17 cellular contexts compared by ENCODE assay signal in the genomic region with DNA sequence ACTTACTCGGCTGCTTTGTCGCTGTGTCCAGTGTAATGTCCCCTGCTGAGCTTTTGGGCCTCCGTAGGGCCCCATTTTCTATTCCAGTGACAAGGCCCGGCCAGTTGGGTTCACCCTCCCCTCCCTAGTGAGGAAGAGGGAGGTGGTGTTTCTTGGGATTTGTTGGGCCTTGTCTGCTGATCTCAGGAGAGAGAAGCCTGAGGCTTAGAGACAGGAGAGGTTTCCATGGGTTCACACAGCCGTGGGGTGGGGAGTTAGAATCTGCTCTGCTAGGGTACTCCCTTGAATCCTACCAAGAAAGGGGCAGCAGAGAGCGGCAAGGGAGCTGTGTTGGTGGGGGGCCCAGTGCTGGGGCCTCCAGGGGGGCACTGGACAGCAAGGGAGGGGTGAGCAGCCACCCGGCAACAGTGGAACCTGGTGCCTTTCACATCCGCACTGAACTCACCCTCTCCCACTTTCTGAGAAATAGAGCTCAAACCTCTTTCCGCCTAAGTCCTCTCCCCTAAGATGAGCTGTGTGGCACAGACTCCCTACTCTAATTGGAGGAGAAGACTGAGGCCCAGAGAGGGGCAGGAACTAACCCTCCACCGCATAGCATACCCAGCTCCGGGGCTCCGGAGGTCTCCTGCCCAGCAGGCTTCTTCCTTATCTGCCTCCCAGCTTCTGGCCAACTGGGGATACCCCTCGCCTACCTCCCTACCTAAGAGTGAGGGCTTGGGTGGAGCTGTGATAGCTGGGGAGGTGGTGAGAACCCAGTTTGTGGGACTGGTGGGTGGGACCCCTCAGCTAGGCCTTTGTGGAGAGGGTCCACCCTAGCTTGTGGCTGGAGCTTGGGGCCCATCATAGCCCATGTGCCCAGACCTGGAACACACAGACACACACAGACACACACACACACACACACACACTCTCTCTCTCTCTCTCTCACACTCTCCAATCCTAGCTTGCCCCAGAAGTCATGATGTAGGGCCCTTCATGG. TPM values are rescaled to one million over a fixed set of nuclear protein-coding genes. Genes with fewer than 3 reads are reported as not detected.
DNase-seq lines count a peak whose midpoint lies in the region; ATAC-seq and TF ChIP-seq lines count a peak whose summit lies in the region.
"Had no signal": no experiment of that assay in that cellular context is flagged by ENCODE, and none has a peak within 500 bp of the region (broad histone marks: within the 10 kb centered on the region; RNA-seq: fewer than 3 reads in every experiment).

No MANE protein-coding gene starts in this region.

- H3K27me3 Mint-ChIP-seq in CD4-positive, CD25-positive, alpha-beta regulatory T cell: peaks cover 4% of the 10 kb centered on the region
- no peaks in the 10 kb centered on the region for H3K27me3 Mint-ChIP-seq in activated T-helper 2 cell treated with anti-CD3 and anti-CD28 coated beads, Interferon-gamma antibody, Interleukin-2, Interleukin-4, amounts not matched to agents 10 μg/mL and 5 μg/mL and 100 μg/mL, durations not matched to agents 14 hours and 24 hours and 36 hours (ENCODE audit: low read depth)
- no peaks in the 10 kb centered on the region for H3K27me3 Mint-ChIP-seq in neural crest cell (ENCODE audit: low read depth)

- H3K36me3 Mint-ChIP-seq in CD4-positive, CD25-positive, alpha-beta regulatory T cell: no peaks in the 10 kb centered on the region
- H3K36me3 Mint-ChIP-seq in activated T-helper 2 cell treated with anti-CD3 and anti-CD28 coated beads, Interferon-gamma antibody, Interleukin-2, Interleukin-4, amounts not matched to agents 10 μg/mL and 5 μg/mL and 100 μg/mL, durations not matched to agents 14 hours and 24 hours and 36 hours (ENCODE audit: low read depth): peaks cover 15% of the 10 kb centered on the region
- no peaks in the 10 kb centered on the region for H3K36me3 Mint-ChIP-seq in neural crest cell (ENCODE audit: low read depth)

- TF ChIP-seq CTCF in neural crest cell (conservative IDR thresholded peaks at IDR 0.05): no peak

- intact Hi-C loops in activated T-helper 2 cell treated with anti-CD3 and anti-CD28 coated beads, Interferon-gamma antibody, Interleukin-2, Interleukin-4, amounts not matched to agents 10 μg/mL and 5 μg/mL and 100 μg/mL, durations not matched to agents 14 hours and 24 hours and 36 hours (cut with micrococcal nuclease): no loop called here

- no peak overlapping the region for H3K4me3 ChIP-seq in CD4-positive, CD25-positive, alpha-beta regulatory T cell (ENCODE audit: low read depth, low read length)
- no peak overlapping the region for H3K4me3 ChIP-seq in H7 (ENCODE audit: insufficient read depth, low read depth, low read length)
- H3K4me3 ChIP-seq: gastrocnemius medialis had no signal

- H3K9me3 Mint-ChIP-seq in CD4-positive, CD25-positive, alpha-beta regulatory T cell: no peaks in the 10 kb centered on the region
- no peaks in the 10 kb centered on the region for H3K9me3 Mint-ChIP-seq in activated T-helper 2 cell treated with anti-CD3 and anti-CD28 coated beads, Interferon-gamma antibody, Interleukin-2, Interleukin-4, amounts not matched to agents 10 μg/mL and 5 μg/mL and 100 μg/mL, durations not matched to agents 14 hours and 24 hours and 36 hours
- no peaks in the 10 kb centered on the region for H3K9me3 Mint-ChIP-seq in neural crest cell

- H3K27me3 ChIP-seq in CD4-positive, CD25-positive, alpha-beta regulatory T cell (ENCODE audit: control insufficient read depth, insufficient read depth, low read length): no peaks in the 10 kb centered on the region
- H3K27me3 ChIP-seq in H7 (ENCODE audit: control insufficient read depth, insufficient read depth, low read length): no peaks in the 10 kb centered on the region
- H3K27me3 ChIP-seq: gastrocnemius medialis had no signal

- peak in 1 of 3 donors; percentile 68 for DNase-seq in CD4-positive, CD25-positive, alpha-beta regulatory T cell
- DNase-seq in H7 (peak; percentile 33), neural crest cell (ENCODE audit: low read depth, low spot score) (no peak), HUDEP-2 (lab: John Stamatoyannopoulos, UW; ENCODE audit: unreplicated experiment in 76 of 76) (no peak), NCI-H446 treated with DMSO at 0.1 percent for 48 hours (lab: John Stamatoyannopoulos, UW) (no peak), dermis blood vessel endothelial cell (no peak)
- DNase-seq in activated T-helper 2 cell treated with anti-CD3 and anti-CD28 coated beads, Interferon-gamma antibody, Interleukin-2, Interleukin-4, amounts not matched to agents 10 μg/mL and 5 μg/mL and 100 μg/mL, durations not matched to agents 14 hours and 24 hours and 36 hours (ENCODE audit: low spot score): no peak
- DNase-seq: amygdala, DMS79, gastrocnemius medialis, NCI-H1436 treated with DMSO at 0.1 percent for 48 hours, NCI-H226, SIG-M5, T1000 had no signal

- peak in 1 of 2 donors; percentile 43 for ATAC-seq in CD4-positive, CD25-positive, alpha-beta regulatory T cell (ENCODE audit: low read depth in 2 of 2)
- ATAC-seq in HG02981 (IDR thresholded peaks at IDR 0.05; ENCODE audit: unreplicated experiment): no peak
- ATAC-seq: gastrocnemius medialis had no signal

- H3K27ac Mint-ChIP-seq in CD4-positive, CD25-positive, alpha-beta regulatory T cell: peak overlapping the region in 1 of 3 donors; percentile 10
- H3K27ac Mint-ChIP-seq in activated T-helper 2 cell treated with anti-CD3 and anti-CD28 coated beads, Interferon-gamma antibody, Interleukin-2, Interleukin-4, amounts not matched to agents 10 μg/mL and 5 μg/mL and 100 μg/mL, durations not matched to agents 14 hours and 24 hours and 36 hours: peak overlapping the region; percentile 85
- no peak overlapping the region for H3K27ac Mint-ChIP-seq in neural crest cell (ENCODE audit: unreplicated experiment)

- no peak overlapping the region for H3K27ac ChIP-seq in CD4-positive, CD25-positive, alpha-beta regulatory T cell (ENCODE audit: insufficient read depth, low read length, poor library complexity, severe bottlenecking)
- H3K27ac ChIP-seq: gastrocnemius medialis had no signal

- H3K4me3 Mint-ChIP-seq in CD4-positive, CD25-positive, alpha-beta regulatory T cell: peak overlapping the region in 3 of 4 donors; percentile 9 to 53 (median 41)
- H3K4me3 Mint-ChIP-seq in activated T-helper 2 cell treated with anti-CD3 and anti-CD28 coated beads, Interferon-gamma antibody, Interleukin-2, Interleukin-4, amounts not matched to agents 10 μg/mL and 5 μg/mL and 100 μg/mL, durations not matched to agents 14 hours and 24 hours and 36 hours (ENCODE audit: low read depth): no peak overlapping the region
- H3K4me3 Mint-ChIP-seq in neural crest cell: peak overlapping the region; percentile 20

- H3K9me3 ChIP-seq in CD4-positive, CD25-positive, alpha-beta regulatory T cell (ENCODE audit: control insufficient read depth in 2 of 2, low read length in 2 of 2): no peaks in the 10 kb centered on the region
- H3K9me3 ChIP-seq: gastrocnemius medialis had no signal

- no peaks in the 10 kb centered on the region for H3K36me3 ChIP-seq in CD4-positive, CD25-positive, alpha-beta regulatory T cell (ENCODE audit: control insufficient read depth, insufficient read depth, low read length)
- no peaks in the 10 kb centered on the region for H3K36me3 ChIP-seq in H7 (replicated peaks; ENCODE audit: control insufficient read depth, insufficient read depth, low read length)

- peaks cover 41% of the 10 kb centered on the region for H3K4me1 ChIP-seq in CD4-positive, CD25-positive, alpha-beta regulatory T cell (ENCODE audit: control insufficient read depth, insufficient read depth, low read length, poor library complexity, severe bottlenecking)

- peaks cover 6 to 56% (median 32%) of the 10 kb centered on the region in 4 donors for H3K4me1 Mint-ChIP-seq in CD4-positive, CD25-positive, alpha-beta regulatory T cell
- H3K4me1 Mint-ChIP-seq in activated T-helper 2 cell treated with anti-CD3 and anti-CD28 coated beads, Interferon-gamma antibody, Interleukin-2, Interleukin-4, amounts not matched to agents 10 μg/mL and 5 μg/mL and 100 μg/mL, durations not matched to agents 14 hours and 24 hours and 36 hours (ENCODE audit: low read depth): peaks cover 46% of the 10 kb centered on the region
- peaks cover 35% of the 10 kb centered on the region for H3K4me1 Mint-ChIP-seq in neural crest cell

RNA-seq across cellular contexts. Expression of a gene that starts 6.8 kb away (rescaled TPM):
- 6.1 TPM for total RNA-seq in CD4-positive, CD25-positive, alpha-beta regulatory T cell
- polyA plus RNA-seq in CD4-positive, CD25-positive, alpha-beta regulatory T cell: under 1 TPM; 0.11 to 0.60 (median 0.51) TPM
- total RNA-seq in H7 (2014; rRNA removed; shearing (Covaris generic)): 13.9 and 16.3 TPM in 2 replicates
- 9.8 and 11.3 TPM in 2 replicates for total RNA-seq in activated T-helper 2 cell treated with anti-CD3 and anti-CD28 coated beads, Interferon-gamma antibody, Interleukin-2, Interleukin-4, amounts not matched to agents 10 μg/mL and 5 μg/mL and 100 μg/mL, durations not matched to agents 14 hours and 24 hours and 36 hours
- total RNA-seq in neural crest cell (18.3 and 22.1 TPM in 2 replicates), dermis blood vessel endothelial cell (14.8 and 20.2 TPM in 2 replicates)

RNA-seq across cellular contexts. Expression of a gene that starts 32.3 kb away (rescaled TPM):
- 15.7 TPM for total RNA-seq in CD4-positive, CD25-positive, alpha-beta regulatory T cell
- polyA plus RNA-seq in CD4-positive, CD25-positive, alpha-beta regulatory T cell: 1 to 10 TPM; 3.8 to 8.5 (median 5.2) TPM
- total RNA-seq in H7 (2014; rRNA removed; shearing (Covaris generic)): not detected in 2 replicates
- 40.4 and 40.6 TPM in 2 replicates for total RNA-seq in activated T-helper 2 cell treated with anti-CD3 and anti-CD28 coated beads, Interferon-gamma antibody, Interleukin-2, Interleukin-4, amounts not matched to agents 10 μg/mL and 5 μg/mL and 100 μg/mL, durations not matched to agents 14 hours and 24 hours and 36 hours
- total RNA-seq in neural crest cell (not detected in 2 replicates), dermis blood vessel endothelial cell (not detected in 2 replicates)
- total RNA-seq: myocyte had no signal
- polyA plus RNA-seq: BJ had no signal

RNA-seq across cellular contexts. Expression of a gene that starts 51.0 kb away (rescaled TPM):
- 242 TPM for total RNA-seq in CD4-positive, CD25-positive, alpha-beta regulatory T cell
- polyA plus RNA-seq in CD4-positive, CD25-positive, alpha-beta regulatory T cell: 10 to 100 TPM; 20.4 to 27.2 (median 23.3) TPM
- total RNA-seq in H7 (2014; rRNA removed; shearing (Covaris generic)): 389 and 429 TPM in 2 replicates
- total RNA-seq in activated T-helper 2 cell treated with anti-CD3 and anti-CD28 coated beads, Interferon-gamma antibody, Interleukin-2, Interleukin-4, amounts not matched to agents 10 μg/mL and 5 μg/mL and 100 μg/mL, durations not matched to agents 14 hours and 24 hours and 36 hours: 687 and 692 TPM in 2 replicates
- 642 and 671 TPM in 2 replicates for total RNA-seq in neural crest cell
- total RNA-seq in dermis blood vessel endothelial cell: 394 and 596 TPM in 2 replicates

Comparison
In these comparisons a context has a peak if more than half of its experiments do, and no peak if none do; other contexts are left out.
1. RNA of a gene that starts 32.3 kb away (total RNA-seq): 40.4 to 40.6 TPM in activated T-helper 2 cell treated with anti-CD3 and anti-CD28 coated beads, Interferon-gamma antibody, Interleukin-2, Interleukin-4, amounts not matched to agents 10 μg/mL and 5 μg/mL and 100 μg/mL, durations not matched to agents 14 hours and 24 hours and 36 hours and 15.7 TPM in CD4-positive, CD25-positive, alpha-beta regulatory T cell (single experiment); not detected in neural crest cell, not detected in H7 and not detected in dermis blood vessel endothelial cell; every median in the first group is over 10 times any median in the second.